8 cellular contexts compared by ENCODE assay signal in the genomic region with DNA sequence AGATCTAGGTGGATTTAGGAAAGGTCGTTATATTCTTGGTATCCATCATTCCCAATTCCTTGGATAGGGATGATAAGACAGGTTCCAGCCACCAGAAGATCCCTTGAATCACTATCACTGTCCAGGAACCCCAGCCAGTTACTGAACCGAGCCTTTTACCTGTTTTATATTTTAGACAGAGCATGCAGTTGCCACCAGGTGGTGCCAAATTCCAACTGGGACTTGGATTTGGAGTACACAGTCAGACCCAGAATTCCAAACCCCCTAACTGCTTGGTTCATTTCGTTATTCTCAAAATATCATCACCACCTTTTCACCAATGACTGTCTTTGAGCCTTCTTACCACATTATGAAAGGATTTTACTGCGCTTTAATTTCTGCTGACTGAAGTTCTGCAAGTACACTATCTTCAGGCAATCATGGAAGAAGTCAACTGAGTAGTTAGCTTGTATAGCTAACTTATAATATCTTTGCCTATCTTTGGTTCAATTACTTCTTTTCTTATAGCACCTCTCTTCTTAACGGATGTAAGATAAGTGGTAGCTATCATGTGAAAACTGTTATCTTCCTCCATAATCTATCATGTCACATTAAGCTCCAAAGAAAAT.
DNase-seq lines count a peak whose midpoint lies in the region; ATAC-seq and TF ChIP-seq lines count a peak whose summit lies in the region.

No MANE protein-coding gene starts in this region.

- H3K4me1 Mint-ChIP-seq in WTC11 = peaks cover 50% of the 10 kb centered on the region

- peak; percentile 59 for TF ChIP-seq CTCF in WTC11 (IDR thresholded peaks at IDR 0.05)

- ATAC-seq in GM19351 (IDR thresholded peaks at IDR 0.05; ENCODE audit: unreplicated experiment) = peak; percentile 64
- peak; percentile 73 for ATAC-seq in HG03565 (IDR thresholded peaks at IDR 0.05; ENCODE audit: unreplicated experiment)
- peak; percentile 90 for ATAC-seq in WTC11
- ATAC-seq in left colon = peak; percentile 41

- CTCF ChIA-PET in WTC11 (lab: Charles Lee) = interaction anchor here (0.6 to 1.6 kb wide), 10 partner anchors 8 to 1212 kb away, joined by 3 to 7 read pairs (median 4); no protein-coding TSS in a partner anchor

- no peak overlapping the region for H3K4me3 Mint-ChIP-seq in WTC11

- DNase-seq in DMS 273 (lab: John Stamatoyannopoulos, UW; ENCODE audit: unreplicated experiment) (peak; percentile 67), DMS 273 treated with DMSO at 0.1 percent for 48 hours (lab: John Stamatoyannopoulos, UW) (no peak), WTC11 (ENCODE audit: low spot score) (peak; percentile 59), left colon (peak in 1 of 2 donors; percentile 29), NOMO-1 treated with dmso at 0.1 percent for 144 hours (lab: John Stamatoyannopoulos, UW; ENCODE audit: unreplicated experiment) (no peak), NCI-H187 treated with DMSO at 0.1 percent for 48 hours (lab: John Stamatoyannopoulos, UW) (no peak)

- H3K36me3 Mint-ChIP-seq in WTC11 = no peaks in the 10 kb centered on the region

- no peak overlapping the region for H3K27ac Mint-ChIP-seq in WTC11

- intact Hi-C loops in left colon (cut with DNase I, micrococcal nuclease) = no loop called here

- no peaks in the 10 kb centered on the region for H3K27me3 Mint-ChIP-seq in WTC11 (ENCODE audit: low read depth)

- POLR2A ChIA-PET in WTC11 (lab: Charles Lee) = interaction anchor here (0.7 kb wide), 1 partner anchor 170 kb away, joined by 4 read pairs; no protein-coding TSS in a partner anchor

- H3K9me3 Mint-ChIP-seq in WTC11 = peaks cover 5% of the 10 kb centered on the region

TF ChIP-seq in WTC11, 78 proteins besides CTCF, POLR2A, EP300 and RAD21:
- no peak for TF ChIP-seq JUN (CRISPR knock-in tag; IDR thresholded peaks at IDR 0.05)
- TF ChIP-seq, protein P1, sequence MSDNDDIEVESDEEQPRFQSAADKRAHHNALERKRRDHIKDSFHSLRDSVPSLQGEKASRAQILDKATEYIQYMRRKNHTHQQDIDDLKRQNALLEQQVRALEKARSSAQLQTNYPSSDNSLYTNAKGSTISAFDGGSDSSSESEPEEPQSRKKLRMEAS (CRISPR knock-in tag; IDR thresholded peaks at IDR 0.05) = 0 out of 2 replicates have a peak, but pooled peaks have one; percentile 19
TF ChIP-seq in WTC11: peak in this region for 1.

Comparison
In these comparisons a context has a peak if more than half of its experiments do, and no peak if none do; other contexts are left out.
1. DNase-seq: peak in DMS 273 (single experiment) and WTC11 (single experiment); none in DMS 273 treated with DMSO at 0.1 percent for 48 hours (single experiment), NOMO-1 treated with dmso at 0.1 percent for 144 hours (single experiment) and NCI-H187 treated with DMSO at 0.1 percent for 48 hours (single experiment).
2. Peak in every context shown above with its lines, with median percentiles within 50 percentile points of each other: ATAC-seq.